Comparison of ENCODE assay signal across 1 cellular context in genomic region chr18:26439537-26439936, GRCh38.
TF ChIP-seq lines count a peak whose summit lies in the region.

No MANE protein-coding gene starts in this region.

TF ChIP-seq in GM23338, 12 proteins besides CTCF, POLR2A, EP300 and RAD21 (continued from another document):
- TF ChIP-seq, protein P1, sequence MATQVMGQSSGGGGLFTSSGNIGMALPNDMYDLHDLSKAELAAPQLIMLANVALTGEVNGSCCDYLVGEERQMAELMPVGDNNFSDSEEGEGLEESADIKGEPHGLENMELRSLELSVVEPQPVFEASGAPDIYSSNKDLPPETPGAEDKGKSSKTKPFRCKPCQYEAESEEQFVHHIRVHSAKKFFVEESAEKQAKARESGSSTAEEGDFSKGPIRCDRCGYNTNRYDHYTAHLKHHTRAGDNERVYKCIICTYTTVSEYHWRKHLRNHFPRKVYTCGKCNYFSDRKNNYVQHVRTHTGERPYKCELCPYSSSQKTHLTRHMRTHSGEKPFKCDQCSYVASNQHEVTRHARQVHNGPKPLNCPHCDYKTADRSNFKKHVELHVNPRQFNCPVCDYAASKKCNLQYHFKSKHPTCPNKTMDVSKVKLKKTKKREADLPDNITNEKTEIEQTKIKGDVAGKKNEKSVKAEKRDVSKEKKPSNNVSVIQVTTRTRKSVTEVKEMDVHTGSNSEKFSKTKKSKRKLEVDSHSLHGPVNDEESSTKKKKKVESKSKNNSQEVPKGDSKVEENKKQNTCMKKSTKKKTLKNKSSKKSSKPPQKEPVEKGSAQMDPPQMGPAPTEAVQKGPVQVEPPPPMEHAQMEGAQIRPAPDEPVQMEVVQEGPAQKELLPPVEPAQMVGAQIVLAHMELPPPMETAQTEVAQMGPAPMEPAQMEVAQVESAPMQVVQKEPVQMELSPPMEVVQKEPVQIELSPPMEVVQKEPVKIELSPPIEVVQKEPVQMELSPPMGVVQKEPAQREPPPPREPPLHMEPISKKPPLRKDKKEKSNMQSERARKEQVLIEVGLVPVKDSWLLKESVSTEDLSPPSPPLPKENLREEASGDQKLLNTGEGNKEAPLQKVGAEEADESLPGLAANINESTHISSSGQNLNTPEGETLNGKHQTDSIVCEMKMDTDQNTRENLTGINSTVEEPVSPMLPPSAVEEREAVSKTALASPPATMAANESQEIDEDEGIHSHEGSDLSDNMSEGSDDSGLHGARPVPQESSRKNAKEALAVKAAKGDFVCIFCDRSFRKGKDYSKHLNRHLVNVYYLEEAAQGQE (IDR thresholded peaks at IDR 0.05; ENCODE audit: unreplicated experiment), result no peak
- no peak for TF ChIP-seq CREB1 (CRISPR knock-in tag; IDR thresholded peaks at IDR 0.05; ENCODE audit: low read depth)
- TF ChIP-seq ZNF331 (CRISPR knock-in tag; IDR thresholded peaks at IDR 0.05; ENCODE audit: low read depth), result no peak
- TF ChIP-seq ZNF114 (CRISPR knock-in tag; IDR thresholded peaks at IDR 0.05), result no peak
- TF ChIP-seq, protein P2, sequence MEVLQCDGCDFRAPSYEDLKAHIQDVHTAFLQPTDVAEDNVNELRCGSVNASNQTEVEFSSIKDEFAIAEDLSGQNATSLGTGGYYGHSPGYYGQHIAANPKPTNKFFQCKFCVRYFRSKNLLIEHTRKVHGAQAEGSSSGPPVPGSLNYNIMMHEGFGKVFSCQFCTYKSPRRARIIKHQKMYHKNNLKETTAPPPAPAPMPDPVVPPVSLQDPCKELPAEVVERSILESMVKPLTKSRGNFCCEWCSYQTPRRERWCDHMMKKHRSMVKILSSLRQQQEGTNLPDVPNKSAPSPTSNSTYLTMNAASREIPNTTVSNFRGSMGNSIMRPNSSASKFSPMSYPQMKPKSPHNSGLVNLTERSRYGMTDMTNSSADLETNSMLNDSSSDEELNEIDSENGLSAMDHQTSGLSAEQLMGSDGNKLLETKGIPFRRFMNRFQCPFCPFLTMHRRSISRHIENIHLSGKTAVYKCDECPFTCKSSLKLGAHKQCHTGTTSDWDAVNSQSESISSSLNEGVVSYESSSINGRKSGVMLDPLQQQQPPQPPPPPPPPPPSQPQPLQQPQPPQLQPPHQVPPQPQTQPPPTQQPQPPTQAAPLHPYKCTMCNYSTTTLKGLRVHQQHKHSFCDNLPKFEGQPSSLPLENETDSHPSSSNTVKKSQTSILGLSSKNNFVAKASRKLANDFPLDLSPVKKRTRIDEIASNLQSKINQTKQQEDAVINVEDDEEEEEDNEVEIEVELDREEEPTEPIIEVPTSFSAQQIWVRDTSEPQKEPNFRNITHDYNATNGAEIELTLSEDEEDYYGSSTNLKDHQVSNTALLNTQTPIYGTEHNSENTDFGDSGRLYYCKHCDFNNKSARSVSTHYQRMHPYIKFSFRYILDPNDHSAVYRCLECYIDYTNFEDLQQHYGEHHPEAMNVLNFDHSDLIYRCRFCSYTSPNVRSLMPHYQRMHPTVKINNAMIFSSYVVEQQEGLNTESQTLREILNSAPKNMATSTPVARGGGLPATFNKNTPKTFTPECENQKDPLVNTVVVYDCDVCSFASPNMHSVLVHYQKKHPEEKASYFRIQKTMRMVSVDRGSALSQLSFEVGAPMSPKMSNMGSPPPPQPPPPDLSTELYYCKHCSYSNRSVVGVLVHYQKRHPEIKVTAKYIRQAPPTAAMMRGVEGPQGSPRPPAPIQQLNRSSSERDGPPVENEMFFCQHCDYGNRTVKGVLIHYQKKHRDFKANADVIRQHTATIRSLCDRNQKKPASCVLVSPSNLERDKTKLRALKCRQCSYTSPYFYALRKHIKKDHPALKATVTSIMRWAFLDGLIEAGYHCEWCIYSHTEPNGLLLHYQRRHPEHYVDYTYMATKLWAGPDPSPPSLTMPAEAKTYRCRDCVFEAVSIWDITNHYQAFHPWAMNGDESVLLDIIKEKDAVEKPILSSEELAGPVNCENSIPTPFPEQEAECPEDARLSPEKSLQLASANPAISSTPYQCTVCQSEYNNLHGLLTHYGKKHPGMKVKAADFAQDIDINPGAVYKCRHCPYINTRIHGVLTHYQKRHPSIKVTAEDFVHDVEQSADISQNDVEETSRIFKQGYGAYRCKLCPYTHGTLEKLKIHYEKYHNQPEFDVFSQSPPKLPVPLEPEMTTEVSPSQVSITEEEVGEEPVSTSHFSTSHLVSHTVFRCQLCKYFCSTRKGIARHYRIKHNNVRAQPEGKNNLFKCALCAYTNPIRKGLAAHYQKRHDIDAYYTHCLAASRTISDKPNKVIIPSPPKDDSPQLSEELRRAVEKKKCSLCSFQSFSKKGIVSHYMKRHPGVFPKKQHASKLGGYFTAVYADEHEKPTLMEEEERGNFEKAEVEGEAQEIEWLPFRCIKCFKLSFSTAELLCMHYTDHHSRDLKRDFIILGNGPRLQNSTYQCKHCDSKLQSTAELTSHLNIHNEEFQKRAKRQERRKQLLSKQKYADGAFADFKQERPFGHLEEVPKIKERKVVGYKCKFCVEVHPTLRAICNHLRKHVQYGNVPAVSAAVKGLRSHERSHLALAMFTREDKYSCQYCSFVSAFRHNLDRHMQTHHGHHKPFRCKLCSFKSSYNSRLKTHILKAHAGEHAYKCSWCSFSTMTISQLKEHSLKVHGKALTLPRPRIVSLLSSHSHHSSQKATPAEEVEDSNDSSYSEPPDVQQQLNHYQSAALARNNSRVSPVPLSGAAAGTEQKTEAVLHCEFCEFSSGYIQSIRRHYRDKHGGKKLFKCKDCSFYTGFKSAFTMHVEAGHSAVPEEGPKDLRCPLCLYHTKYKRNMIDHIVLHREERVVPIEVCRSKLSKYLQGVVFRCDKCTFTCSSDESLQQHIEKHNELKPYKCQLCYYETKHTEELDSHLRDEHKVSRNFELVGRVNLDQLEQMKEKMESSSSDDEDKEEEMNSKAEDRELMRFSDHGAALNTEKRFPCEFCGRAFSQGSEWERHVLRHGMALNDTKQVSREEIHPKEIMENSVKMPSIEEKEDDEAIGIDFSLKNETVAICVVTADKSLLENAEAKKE (CRISPR knock-in tag; IDR thresholded peaks at IDR 0.05), result no peak
TF ChIP-seq in GM23338: peak in this region for 0.
